8 cellular contexts compared by ENCODE assay signal in genomic region chr10:92291610-92291859, GRCh38. TPM values are rescaled to one million over a fixed set of nuclear protein-coding genes. Genes with fewer than 3 reads are reported as not detected.
A peak's percentile ranks its signal among the peaks of the same experiment; 100 is the strongest.
DNase-seq lines count a peak whose midpoint lies in the region; ATAC-seq and TF ChIP-seq lines count a peak whose summit lies in the region.

No MANE protein-coding gene starts in this region.

- H3K36me3 Mint-ChIP-seq in endodermal cell (ENCODE audit: low read depth) = peaks cover 16% of the 10 kb centered on the region

- peak overlapping the region; percentile 78 for H3K4me3 Mint-ChIP-seq in endodermal cell

- peaks cover 16% of the 10 kb centered on the region for H3K36me3 ChIP-seq in NT2/D1 (ENCODE audit: insufficient read depth, insufficient read length, low read length)
- H3K36me3 ChIP-seq in endodermal cell (ENCODE audit: control insufficient read depth, insufficient read depth, low read length) = peaks cover 9% of the 10 kb centered on the region
- peaks cover 13% of the 10 kb centered on the region for H3K36me3 ChIP-seq in osteoblast (ENCODE audit: insufficient read depth, low read length)

- H3K27ac ChIP-seq in endodermal cell (ENCODE audit: low read depth, low read length) (peak overlapping the region; percentile 86), osteoblast (ENCODE audit: low read depth, low read length) (peak overlapping the region; percentile 83)

- H4K20me1 ChIP-seq in osteoblast (ENCODE audit: insufficient read depth, low read length) = peaks cover 28% of the 10 kb centered on the region

- TF ChIP-seq CTCF in endodermal cell (conservative IDR thresholded peaks at IDR 0.05) (no peak), osteoblast (IDR thresholded peaks at IDR 0.05; ENCODE audit: extremely low read depth, low read depth, low read length) (no peak)

- H3K9me3 ChIP-seq in NT2/D1 (ENCODE audit: insufficient read depth, low read length) (no peaks in the 10 kb centered on the region), endodermal cell (ENCODE audit: control insufficient read depth, low read length) (no peaks in the 10 kb centered on the region), osteoblast (ENCODE audit: low read depth, low read length) (no peaks in the 10 kb centered on the region)

- H3K27me3 Mint-ChIP-seq in endodermal cell (ENCODE audit: insufficient read depth) = no peaks in the 10 kb centered on the region

- 0% methylated on average over 6 to 10 of the region's 10 CpGs for whole genome bisulfite sequencing in endodermal cell (ENCODE audit: insufficient coverage in 1 of 2, insufficient read length in 1 of 2), 2 experiments

- H3K4me3 ChIP-seq in NT2/D1 (ENCODE audit: insufficient read length, low read depth) = peak overlapping the region; percentile 92
- H3K4me3 ChIP-seq in endodermal cell (ENCODE audit: low read length) = peak overlapping the region; percentile 94
- peak overlapping the region; percentile 100 for H3K4me3 ChIP-seq in osteoblast (ENCODE audit: insufficient read depth, low read length)

- no peaks in the 10 kb centered on the region for H3K9me3 Mint-ChIP-seq in endodermal cell

- H3K27me3 ChIP-seq in NT2/D1 (ENCODE audit: insufficient read depth, insufficient read length) (no peaks in the 10 kb centered on the region), endodermal cell (ENCODE audit: control insufficient read depth, insufficient read depth, low read length, poor library complexity, severe bottlenecking) (no peaks in the 10 kb centered on the region), osteoblast (ENCODE audit: insufficient read depth, low read length) (no peaks in the 10 kb centered on the region)

- H3K27ac Mint-ChIP-seq in endodermal cell = peak overlapping the region; percentile 74

- H3K4me1 ChIP-seq in NT2/D1 (ENCODE audit: insufficient read depth, insufficient read length) (no peaks in the 10 kb centered on the region), endodermal cell (ENCODE audit: control insufficient read depth, insufficient read depth, low read length) (no peaks in the 10 kb centered on the region), osteoblast (ENCODE audit: insufficient read depth, low read length) (peaks cover 13% of the 10 kb centered on the region)

- ATAC-seq in GM18511 (IDR thresholded peaks at IDR 0.05; ENCODE audit: unreplicated experiment) (peak; percentile 11), GM18873 (IDR thresholded peaks at IDR 0.05; ENCODE audit: low FRiP score, unreplicated experiment) (no peak)

- peaks cover 18% of the 10 kb centered on the region for H3K4me1 Mint-ChIP-seq in endodermal cell

- H2AFZ ChIP-seq in osteoblast (ENCODE audit: low read length) = peak overlapping the region; percentile 89

- H3K79me2 ChIP-seq in osteoblast (ENCODE audit: insufficient read depth, low read length) = peaks cover 73% of the 10 kb centered on the region

- H3K9ac ChIP-seq in NT2/D1 (ENCODE audit: insufficient read length, low read depth) (peak overlapping the region; percentile 91), endodermal cell (ENCODE audit: extremely low read depth, low read length, poor library complexity, severe bottlenecking) (peak overlapping the region; percentile 89)

- peak overlapping the region; percentile 83 for H3K4me2 ChIP-seq in osteoblast (ENCODE audit: insufficient read depth, low read length)

- DNase-seq in NT2/D1 (ENCODE audit: low read depth, low spot score) (no peak), endodermal cell (no peak), osteoblast (ENCODE audit: insufficient read length, low spot score, missing footprints) (no peak), DMS79 treated with DMSO at 0.1 percent for 48 hours (lab: John Stamatoyannopoulos, UW) (no peak), kidney tubule cell (ENCODE audit: low spot score) (no peak), NCI-H1694 (lab: John Stamatoyannopoulos, UW) (no peak)

RNA-seq across cellular contexts. Expression of gene MARCHF5, which starts 0.6 kb away (rescaled TPM):
- total RNA-seq in endodermal cell (10 to 100 TPM; 29.8 to 38.0 TPM), osteoblast (14.1 and 19.2 TPM in 2 replicates)
- polyA plus RNA-seq in endodermal cell (2013, experiment 1 of 2) = 46.9 TPM
- 42.9 TPM for polyA plus RNA-seq in endodermal cell (2013, experiment 2 of 2)

RNA-seq across cellular contexts. Expression of gene CPEB3, which starts 0.7 kb away (rescaled TPM):
- total RNA-seq in endodermal cell (1 to 10 TPM; 1.1 to 1.3 TPM), osteoblast (1.1 and 1.2 TPM in 2 replicates)
- 0.82 TPM for polyA plus RNA-seq in endodermal cell (2013, experiment 1 of 2)
- 0.87 TPM for polyA plus RNA-seq in endodermal cell (2013, experiment 2 of 2)
